Comparison of ENCODE assay signal across 1 cellular context in the genomic region with DNA sequence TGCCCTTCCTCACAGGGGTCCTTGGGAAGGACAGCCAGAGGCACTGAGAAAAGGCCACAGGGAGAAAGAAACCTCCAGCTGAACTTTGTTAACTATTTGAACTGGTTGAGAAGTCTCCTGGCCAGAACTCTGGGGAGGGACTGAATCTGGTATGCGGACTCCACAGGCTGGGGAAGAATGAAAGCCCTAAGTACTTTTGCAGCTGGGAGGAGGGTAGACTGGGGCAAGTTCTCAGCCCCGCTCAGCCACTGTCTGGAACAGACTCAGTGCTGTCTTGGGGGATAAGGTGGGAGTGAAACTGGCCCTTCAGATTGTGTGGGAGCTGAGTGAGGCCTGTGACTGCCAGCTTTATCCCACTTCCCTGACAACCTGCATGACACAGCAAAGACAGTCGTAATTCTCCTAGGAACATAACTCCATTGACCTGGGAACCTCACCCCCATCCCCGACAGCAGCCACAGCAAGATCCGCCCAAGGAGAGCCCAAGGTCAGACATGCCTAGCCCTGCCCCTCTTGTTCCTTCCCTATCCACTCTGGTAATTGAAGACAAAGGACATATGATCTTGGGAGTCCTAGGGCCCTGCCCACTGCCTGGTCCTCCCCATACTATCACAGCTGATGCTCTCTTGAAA.
TF ChIP-seq lines count a peak whose summit lies in the region.

No MANE protein-coding gene starts in this region.

TF ChIP-seq in K562, 482 proteins besides CTCF, POLR2A, EP300 and RAD21 (continued from another document):
- TF ChIP-seq, protein P1, sequence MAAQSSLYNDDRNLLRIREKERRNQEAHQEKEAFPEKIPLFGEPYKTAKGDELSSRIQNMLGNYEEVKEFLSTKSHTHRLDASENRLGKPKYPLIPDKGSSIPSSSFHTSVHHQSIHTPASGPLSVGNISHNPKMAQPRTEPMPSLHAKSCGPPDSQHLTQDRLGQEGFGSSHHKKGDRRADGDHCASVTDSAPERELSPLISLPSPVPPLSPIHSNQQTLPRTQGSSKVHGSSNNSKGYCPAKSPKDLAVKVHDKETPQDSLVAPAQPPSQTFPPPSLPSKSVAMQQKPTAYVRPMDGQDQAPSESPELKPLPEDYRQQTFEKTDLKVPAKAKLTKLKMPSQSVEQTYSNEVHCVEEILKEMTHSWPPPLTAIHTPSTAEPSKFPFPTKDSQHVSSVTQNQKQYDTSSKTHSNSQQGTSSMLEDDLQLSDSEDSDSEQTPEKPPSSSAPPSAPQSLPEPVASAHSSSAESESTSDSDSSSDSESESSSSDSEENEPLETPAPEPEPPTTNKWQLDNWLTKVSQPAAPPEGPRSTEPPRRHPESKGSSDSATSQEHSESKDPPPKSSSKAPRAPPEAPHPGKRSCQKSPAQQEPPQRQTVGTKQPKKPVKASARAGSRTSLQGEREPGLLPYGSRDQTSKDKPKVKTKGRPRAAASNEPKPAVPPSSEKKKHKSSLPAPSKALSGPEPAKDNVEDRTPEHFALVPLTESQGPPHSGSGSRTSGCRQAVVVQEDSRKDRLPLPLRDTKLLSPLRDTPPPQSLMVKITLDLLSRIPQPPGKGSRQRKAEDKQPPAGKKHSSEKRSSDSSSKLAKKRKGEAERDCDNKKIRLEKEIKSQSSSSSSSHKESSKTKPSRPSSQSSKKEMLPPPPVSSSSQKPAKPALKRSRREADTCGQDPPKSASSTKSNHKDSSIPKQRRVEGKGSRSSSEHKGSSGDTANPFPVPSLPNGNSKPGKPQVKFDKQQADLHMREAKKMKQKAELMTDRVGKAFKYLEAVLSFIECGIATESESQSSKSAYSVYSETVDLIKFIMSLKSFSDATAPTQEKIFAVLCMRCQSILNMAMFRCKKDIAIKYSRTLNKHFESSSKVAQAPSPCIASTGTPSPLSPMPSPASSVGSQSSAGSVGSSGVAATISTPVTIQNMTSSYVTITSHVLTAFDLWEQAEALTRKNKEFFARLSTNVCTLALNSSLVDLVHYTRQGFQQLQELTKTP (IDR thresholded peaks at IDR 0.05; ENCODE audit: low read depth in 1 of 2, partially characterized antibody in 2 of 2): no peak
- no peak for TF ChIP-seq ASH1L (IDR thresholded peaks at IDR 0.05; ENCODE audit: borderline replicate concordance, low read depth, partially characterized antibody)
- TF ChIP-seq ZNF444 (CRISPR knock-in tag; IDR thresholded peaks at IDR 0.05): no peak
- no peak for TF ChIP-seq STAT5B (CRISPR knock-in tag; IDR thresholded peaks at IDR 0.05)
- TF ChIP-seq ZNF143 (CRISPR knock-in tag; IDR thresholded peaks at IDR 0.05): no peak
- TF ChIP-seq TCF7 (IDR thresholded peaks at IDR 0.05; ENCODE audit: borderline replicate concordance): no peak
- TF ChIP-seq FOSL1 (tag; conservative IDR thresholded peaks at IDR 0.05): no peak
- TF ChIP-seq TFAM (CRISPR knock-in tag; conservative IDR thresholded peaks at IDR 0.05): no peak
- TF ChIP-seq, protein P2, sequence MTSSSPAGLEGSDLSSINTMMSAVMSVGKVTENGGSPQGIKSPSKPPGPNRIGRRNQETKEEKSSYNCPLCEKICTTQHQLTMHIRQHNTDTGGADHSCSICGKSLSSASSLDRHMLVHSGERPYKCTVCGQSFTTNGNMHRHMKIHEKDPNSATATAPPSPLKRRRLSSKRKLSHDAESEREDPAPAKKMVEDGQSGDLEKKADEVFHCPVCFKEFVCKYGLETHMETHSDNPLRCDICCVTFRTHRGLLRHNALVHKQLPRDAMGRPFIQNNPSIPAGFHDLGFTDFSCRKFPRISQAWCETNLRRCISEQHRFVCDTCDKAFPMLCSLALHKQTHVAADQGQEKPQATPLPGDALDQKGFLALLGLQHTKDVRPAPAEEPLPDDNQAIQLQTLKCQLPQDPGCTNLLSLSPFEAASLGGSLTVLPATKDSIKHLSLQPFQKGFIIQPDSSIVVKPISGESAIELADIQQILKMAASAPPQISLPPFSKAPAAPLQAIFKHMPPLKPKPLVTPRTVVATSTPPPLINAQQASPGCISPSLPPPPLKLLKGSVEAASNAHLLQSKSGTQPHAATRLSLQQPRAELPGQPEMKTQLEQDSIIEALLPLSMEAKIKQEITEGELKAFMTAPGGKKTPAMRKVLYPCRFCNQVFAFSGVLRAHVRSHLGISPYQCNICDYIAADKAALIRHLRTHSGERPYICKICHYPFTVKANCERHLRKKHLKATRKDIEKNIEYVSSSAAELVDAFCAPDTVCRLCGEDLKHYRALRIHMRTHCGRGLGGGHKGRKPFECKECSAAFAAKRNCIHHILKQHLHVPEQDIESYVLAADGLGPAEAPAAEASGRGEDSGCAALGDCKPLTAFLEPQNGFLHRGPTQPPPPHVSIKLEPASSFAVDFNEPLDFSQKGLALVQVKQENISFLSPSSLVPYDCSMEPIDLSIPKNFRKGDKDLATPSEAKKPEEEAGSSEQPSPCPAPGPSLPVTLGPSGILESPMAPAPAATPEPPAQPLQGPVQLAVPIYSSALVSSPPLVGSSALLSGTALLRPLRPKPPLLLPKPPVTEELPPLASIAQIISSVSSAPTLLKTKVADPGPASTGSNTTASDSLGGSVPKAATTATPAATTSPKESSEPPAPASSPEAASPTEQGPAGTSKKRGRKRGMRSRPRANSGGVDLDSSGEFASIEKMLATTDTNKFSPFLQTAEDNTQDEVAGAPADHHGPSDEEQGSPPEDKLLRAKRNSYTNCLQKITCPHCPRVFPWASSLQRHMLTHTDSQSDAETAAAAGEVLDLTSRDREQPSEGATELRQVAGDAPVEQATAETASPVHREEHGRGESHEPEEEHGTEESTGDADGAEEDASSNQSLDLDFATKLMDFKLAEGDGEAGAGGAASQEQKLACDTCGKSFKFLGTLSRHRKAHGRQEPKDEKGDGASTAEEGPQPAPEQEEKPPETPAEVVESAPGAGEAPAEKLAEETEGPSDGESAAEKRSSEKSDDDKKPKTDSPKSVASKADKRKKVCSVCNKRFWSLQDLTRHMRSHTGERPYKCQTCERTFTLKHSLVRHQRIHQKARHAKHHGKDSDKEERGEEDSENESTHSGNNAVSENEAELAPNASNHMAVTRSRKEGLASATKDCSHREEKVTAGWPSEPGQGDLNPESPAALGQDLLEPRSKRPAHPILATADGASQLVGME (CRISPR knock-in tag; IDR thresholded peaks at IDR 0.05): no peak
- no peak for TF ChIP-seq NEUROD1 (IDR thresholded peaks at IDR 0.05; ENCODE audit: borderline replicate concordance, low read depth, low read length, partially characterized antibody)
- TF ChIP-seq HNRNPLL (IDR thresholded peaks at IDR 0.05; ENCODE audit: low read depth, low read length, poor library complexity, severe bottlenecking): no peak
TF ChIP-seq in K562: peak in this region for 0.
